1 cellular context compared by ENCODE assay signal in the genomic region with DNA sequence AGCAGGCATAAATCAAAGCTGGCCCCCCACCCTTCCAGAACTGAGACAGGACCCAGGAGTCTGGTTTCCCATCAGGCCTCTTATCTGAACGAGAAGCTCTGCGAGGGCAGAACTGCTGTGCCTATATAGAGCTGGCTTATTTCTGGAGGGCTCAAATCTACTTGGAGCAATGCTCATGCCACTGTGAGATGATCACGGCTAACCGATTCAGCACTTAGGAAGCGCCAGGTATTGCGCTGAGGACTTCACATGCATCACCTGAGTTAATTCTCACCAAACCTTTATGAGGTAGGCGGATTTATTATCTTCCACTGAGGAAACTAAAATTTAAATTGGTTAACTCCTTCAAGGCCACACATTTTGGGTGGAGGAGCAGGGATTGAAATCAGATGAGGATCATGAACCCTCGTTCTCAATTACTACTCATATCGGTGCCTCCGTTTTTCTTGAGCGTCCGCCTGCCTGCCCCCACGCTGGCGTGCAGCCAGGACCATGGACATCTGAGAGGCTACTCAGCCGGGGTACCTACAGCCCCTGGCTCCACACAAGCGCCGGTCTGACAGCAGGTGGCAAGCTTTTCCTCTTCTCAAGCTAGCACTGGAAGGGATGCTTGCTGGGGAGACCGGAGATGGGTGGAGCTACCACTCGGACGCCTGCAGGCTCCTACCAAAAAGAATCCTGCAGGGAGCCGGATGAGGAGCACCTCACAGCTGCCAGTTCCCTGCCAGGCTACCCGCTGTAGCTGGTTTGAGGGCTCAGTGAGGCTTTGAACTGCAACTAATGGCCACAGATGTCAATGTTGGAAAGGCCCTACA.
TF ChIP-seq lines count a peak whose summit lies in the region.

No MANE protein-coding gene starts in this region.

TF ChIP-seq in IMR-90, 13 proteins besides CTCF, POLR2A, EP300 and RAD21 (continued from another document):
- TF ChIP-seq, protein P1, sequence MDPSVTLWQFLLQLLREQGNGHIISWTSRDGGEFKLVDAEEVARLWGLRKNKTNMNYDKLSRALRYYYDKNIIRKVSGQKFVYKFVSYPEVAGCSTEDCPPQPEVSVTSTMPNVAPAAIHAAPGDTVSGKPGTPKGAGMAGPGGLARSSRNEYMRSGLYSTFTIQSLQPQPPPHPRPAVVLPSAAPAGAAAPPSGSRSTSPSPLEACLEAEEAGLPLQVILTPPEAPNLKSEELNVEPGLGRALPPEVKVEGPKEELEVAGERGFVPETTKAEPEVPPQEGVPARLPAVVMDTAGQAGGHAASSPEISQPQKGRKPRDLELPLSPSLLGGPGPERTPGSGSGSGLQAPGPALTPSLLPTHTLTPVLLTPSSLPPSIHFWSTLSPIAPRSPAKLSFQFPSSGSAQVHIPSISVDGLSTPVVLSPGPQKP (IDR thresholded peaks at IDR 0.05; ENCODE audit: borderline replicate concordance, low read depth, low read length) = no peak
- no peak; the same call in 1 of the 2 replicates for TF ChIP-seq MAZ (IDR thresholded peaks at IDR 0.05; ENCODE audit: borderline replicate concordance, low read depth, low read length)
- TF ChIP-seq FOS (IDR thresholded peaks at IDR 0.05; ENCODE audit: low read depth, low read length) = no peak
- TF ChIP-seq MAFK (IDR thresholded peaks at IDR 0.05; ENCODE audit: low read depth, low read length) = no peak
- no peak for TF ChIP-seq MXI1 (IDR thresholded peaks at IDR 0.05; ENCODE audit: borderline replicate concordance, low read depth, low read length)
- TF ChIP-seq RCOR1 (IDR thresholded peaks at IDR 0.05; ENCODE audit: insufficient replicate concordance, low read length) = no peak
- no peak for TF ChIP-seq NFE2L2 (IDR thresholded peaks at IDR 0.05; ENCODE audit: low read depth, low read length)
- no peak for TF ChIP-seq RFX5 (IDR thresholded peaks at IDR 0.05; ENCODE audit: low read depth, low read length)
- TF ChIP-seq SMC3 (IDR thresholded peaks at IDR 0.05; ENCODE audit: low read depth, low read length) = no peak
- no peak for TF ChIP-seq BHLHE40 (IDR thresholded peaks at IDR 0.05; ENCODE audit: low read depth, low read length)
- TF ChIP-seq, protein P2, sequence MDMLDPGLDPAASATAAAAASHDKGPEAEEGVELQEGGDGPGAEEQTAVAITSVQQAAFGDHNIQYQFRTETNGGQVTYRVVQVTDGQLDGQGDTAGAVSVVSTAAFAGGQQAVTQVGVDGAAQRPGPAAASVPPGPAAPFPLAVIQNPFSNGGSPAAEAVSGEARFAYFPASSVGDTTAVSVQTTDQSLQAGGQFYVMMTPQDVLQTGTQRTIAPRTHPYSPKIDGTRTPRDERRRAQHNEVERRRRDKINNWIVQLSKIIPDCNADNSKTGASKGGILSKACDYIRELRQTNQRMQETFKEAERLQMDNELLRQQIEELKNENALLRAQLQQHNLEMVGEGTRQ (IDR thresholded peaks at IDR 0.05; ENCODE audit: low read depth, low read length) = no peak
- no peak for TF ChIP-seq CHD1 (IDR thresholded peaks at IDR 0.05; ENCODE audit: low read depth, low read length)
